ENCODE assay signal across 17 cellular contexts in genomic region chr18:9029131-9029530, GRCh38.
"Had no signal": no experiment of that assay in that cellular context is flagged by ENCODE, and none has a peak within 500 bp of the region (broad histone marks: within the 10 kb centered on the region; RNA-seq: fewer than 3 reads in every experiment).

No MANE protein-coding gene starts in this region.

- ATAC-seq: right lobe of liver had no signal

- H3K4me1 ChIP-seq: right lobe of liver had no signal

- H3K4me1 Mint-ChIP-seq: activated CD4-positive, alpha-beta T cell treated with anti-CD3 and anti-CD28 coated beads, Interleukin-2, amount 10 ng/mL, durations not matched to agents 7 days and 5 days; activated naive CD8-positive, alpha-beta T cell treated with anti-CD3 and anti-CD28 coated beads for 36 hours; endodermal cell; neural crest cell had no signal

- H3K36me3 ChIP-seq: ovary, right lobe of liver, thoracic aorta had no signal

- H3K27ac ChIP-seq: dorsolateral prefrontal cortex, ovary, right lobe of liver, thoracic aorta had no signal

- H3K9me3 ChIP-seq: ovary, right lobe of liver, thoracic aorta had no signal

- DNase-seq: activated CD4-positive, alpha-beta T cell treated with anti-CD3 and anti-CD28 coated beads, Interleukin-2, amount 10 ng/mL, durations not matched to agents 7 days and 5 days; activated CD4-positive, CD25-positive, alpha-beta regulatory T cell; activated CD8-positive, alpha-beta memory T cell treated with anti-CD3 and anti-CD28 coated beads for 24 hours; activated naive CD8-positive, alpha-beta T cell treated with anti-CD3 and anti-CD28 coated beads for 36 hours; dorsolateral prefrontal cortex; endodermal cell; erythroblast; glutamatergic neuron; hypothalamus; kidney glomerular epithelial cell; ovary; right lobe of liver; stimulated activated CD4-positive, alpha-beta T cell treated with anti-CD3 and anti-CD28 coated beads, Interleukin-1b, Interleukin-23, amount 100 ng/mL, for 48 hours; SW 1271 had no signal

- H3K4me3 ChIP-seq: dorsolateral prefrontal cortex, ovary, right lobe of liver, thoracic aorta had no signal

- H3K27ac Mint-ChIP-seq: activated CD4-positive, alpha-beta T cell treated with anti-CD3 and anti-CD28 coated beads, Interleukin-2, amount 10 ng/mL, durations not matched to agents 7 days and 5 days; activated naive CD8-positive, alpha-beta T cell treated with anti-CD3 and anti-CD28 coated beads for 36 hours; activated T-helper 1 cell treated with anti-CD3 and anti-CD28 coated beads, Interleukin-12 subunit alpha, Interleukin-12 subunit beta, Interleukin-2, Interleukin-4 antibody, amounts not matched to agents 30 ng/mL and 10 ng/mL and 1 ng/mL, durations not matched to agents 14 hours and 24 hours and 36 hours; endodermal cell had no signal

- H3K27me3 ChIP-seq: dorsolateral prefrontal cortex, ovary, right lobe of liver had no signal

- H3K9me3 Mint-ChIP-seq: activated CD4-positive, alpha-beta T cell treated with anti-CD3 and anti-CD28 coated beads, Interleukin-2, amount 10 ng/mL, durations not matched to agents 7 days and 5 days; activated naive CD8-positive, alpha-beta T cell treated with anti-CD3 and anti-CD28 coated beads for 36 hours; activated T-helper 1 cell treated with anti-CD3 and anti-CD28 coated beads, Interleukin-12 subunit alpha, Interleukin-12 subunit beta, Interleukin-2, Interleukin-4 antibody, amounts not matched to agents 30 ng/mL and 10 ng/mL and 1 ng/mL, durations not matched to agents 14 hours and 24 hours and 36 hours; endodermal cell; neural crest cell had no signal

- H3K4me3 Mint-ChIP-seq: activated CD4-positive, alpha-beta T cell treated with anti-CD3 and anti-CD28 coated beads, Interleukin-2, amount 10 ng/mL, durations not matched to agents 7 days and 5 days; activated naive CD8-positive, alpha-beta T cell treated with anti-CD3 and anti-CD28 coated beads for 36 hours; activated T-helper 1 cell treated with anti-CD3 and anti-CD28 coated beads, Interleukin-12 subunit alpha, Interleukin-12 subunit beta, Interleukin-2, Interleukin-4 antibody, amounts not matched to agents 30 ng/mL and 10 ng/mL and 1 ng/mL, durations not matched to agents 14 hours and 24 hours and 36 hours; endodermal cell; neural crest cell had no signal
